In the genomic region with DNA sequence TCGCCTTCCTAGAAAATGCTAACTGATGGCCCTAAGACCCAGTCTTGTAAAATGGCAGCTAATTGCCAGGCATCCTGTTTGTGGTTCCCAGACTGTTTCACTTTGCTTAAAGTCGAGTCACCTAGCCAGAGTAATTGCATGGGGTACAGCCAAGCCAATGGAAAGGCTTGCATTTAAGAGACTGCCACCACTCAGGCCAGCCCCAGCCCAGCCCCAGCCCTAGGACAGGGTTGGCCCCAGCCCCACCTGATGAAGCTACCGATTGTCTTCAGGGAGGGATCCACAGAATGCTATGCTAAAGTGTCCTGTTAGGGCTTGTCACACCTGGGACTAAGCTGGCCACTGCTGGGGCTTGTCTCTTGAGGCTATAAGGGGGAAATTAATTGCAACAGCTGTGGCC, we compare ENCODE assay signal across 22 cellular contexts.
"Had no signal": no experiment of that assay in that cellular context is flagged by ENCODE, and none has a peak within 500 bp of the region (broad histone marks: within the 10 kb centered on the region; RNA-seq: fewer than 3 reads in every experiment).

No MANE protein-coding gene starts in this region.

- H3K27ac ChIP-seq: epithelial cell of prostate, testis, transverse colon, WERI-Rb-1 had no signal

- H3K36me3 Mint-ChIP-seq: memory B cell had no signal

- H3K36me3 ChIP-seq: gastroesophageal sphincter, transverse colon, WERI-Rb-1 had no signal

- ATAC-seq: activated CD4-positive, CD25-positive, alpha-beta regulatory T cell treated with anti-CD3 and anti-CD28 coated beads, Interleukin-2, amount 50 U/mL, for 24 hours; activated CD8-positive, alpha-beta memory T cell treated with anti-CD3 and anti-CD28 coated beads, Interleukin-2, amount 10 ng/mL, durations not matched to agents 7 days and 5 days; activated naive CD8-positive, alpha-beta T cell treated with anti-CD3 and anti-CD28 coated beads, Interleukin-2, amount 50 U/mL, for 24 hours; gastroesophageal sphincter; natural killer cell; right cardiac atrium; stimulated activated naive B cell treated with anti-CD40 and anti-IgM and Interleukin-4, amounts not matched to agents 10 μg/mL and 1 μg/mL and 100 μg/mL, for 72 hours had no signal

- H3K27me3 ChIP-seq: gastroesophageal sphincter, testis, transverse colon had no signal

- DNase-seq: activated CD4-positive, alpha-beta memory T cell treated with anti-CD3 and anti-CD28 coated beads, Interleukin-2, amount 10 ng/mL, durations not matched to agents 7 days and 5 days; activated CD4-positive, alpha-beta T cell treated with anti-CD3 and anti-CD28 coated beads, Interleukin-2, amount 10 ng/mL, durations not matched to agents 24 days and 14 days; activated CD8-positive, alpha-beta memory T cell treated with anti-CD3 and anti-CD28 coated beads, Interleukin-2, amount 10 ng/mL, durations not matched to agents 7 days and 5 days; activated naive CD8-positive, alpha-beta T cell treated with anti-CD3 and anti-CD28 coated beads, Interleukin-2, amount 50 U/mL, for 24 hours; activated T-cell treated with anti-CD3 and anti-CD28 coated beads, Interleukin-2, amount 50 U/mL, for 48 hours; amygdala; central memory CD4-positive, alpha-beta T cell; hippocampal formation; natural killer cell; right cardiac atrium; stimulated activated CD4-positive, alpha-beta T cell treated with anti-CD3 and anti-CD28 coated beads, Interleukin-15, amount 100 ng/mL, for 24 hours; stimulated activated CD4-positive, alpha-beta T cell treated with anti-CD3 and anti-CD28 coated beads, Interleukin-2, amount 100 ng/mL, for 24 hours; stimulated activated naive B cell treated with anti-CD40 and anti-IgM and Interleukin-4, amounts not matched to agents 10 μg/mL and 1 μg/mL and 100 μg/mL, for 72 hours; testis; transverse colon; WERI-Rb-1 had no signal

- H3K4me3 ChIP-seq: gastroesophageal sphincter, testis, transverse colon had no signal

- H3K9me3 ChIP-seq: gastroesophageal sphincter, testis, transverse colon had no signal

- H3K27ac Mint-ChIP-seq: activated CD4-positive, alpha-beta memory T cell treated with anti-CD3 and anti-CD28 coated beads, Interleukin-2, amount 10 ng/mL, durations not matched to agents 7 days and 5 days; activated CD4-positive, alpha-beta T cell treated with anti-CD3 and anti-CD28 coated beads, Interleukin-2, amount 10 ng/mL, durations not matched to agents 24 days and 14 days; activated CD8-positive, alpha-beta memory T cell treated with anti-CD3 and anti-CD28 coated beads, Interleukin-2, amount 10 ng/mL, durations not matched to agents 7 days and 5 days; activated naive CD4-positive, alpha-beta T cell treated with anti-CD3 and anti-CD28 coated beads, Interleukin-2, amount 50 U/mL, for 24 hours; activated naive CD8-positive, alpha-beta T cell treated with anti-CD3 and anti-CD28 coated beads, Interleukin-2, amount 50 U/mL, for 24 hours; activated T-helper 2 cell treated with anti-CD3 and anti-CD28 coated beads, Interferon-gamma antibody, Interleukin-2, Interleukin-4, amounts not matched to agents 10 μg/mL and 5 μg/mL and 100 μg/mL, durations not matched to agents 14 hours and 24 hours and 36 hours; memory B cell; natural killer cell; stimulated activated naive B cell treated with anti-CD40 and anti-IgM and Interleukin-4, amounts not matched to agents 10 μg/mL and 1 μg/mL and 100 μg/mL, for 72 hours had no signal

- H3K4me1 ChIP-seq: testis, transverse colon had no signal

- H3K4me3 Mint-ChIP-seq: activated CD4-positive, alpha-beta memory T cell treated with anti-CD3 and anti-CD28 coated beads, Interleukin-2, amount 10 ng/mL, durations not matched to agents 7 days and 5 days; activated CD4-positive, alpha-beta T cell treated with anti-CD3 and anti-CD28 coated beads, Interleukin-2, amount 10 ng/mL, durations not matched to agents 24 days and 14 days; activated CD8-positive, alpha-beta memory T cell treated with anti-CD3 and anti-CD28 coated beads, Interleukin-2, amount 10 ng/mL, durations not matched to agents 7 days and 5 days; activated naive CD4-positive, alpha-beta T cell treated with anti-CD3 and anti-CD28 coated beads, Interleukin-2, amount 50 U/mL, for 24 hours; activated naive CD8-positive, alpha-beta T cell treated with anti-CD3 and anti-CD28 coated beads, Interleukin-2, amount 50 U/mL, for 24 hours; memory B cell; natural killer cell; stimulated activated naive B cell treated with anti-CD40 and anti-IgM and Interleukin-4, amounts not matched to agents 10 μg/mL and 1 μg/mL and 100 μg/mL, for 72 hours had no signal

- H3K27me3 Mint-ChIP-seq: activated CD4-positive, alpha-beta memory T cell treated with anti-CD3 and anti-CD28 coated beads, Interleukin-2, amount 10 ng/mL, durations not matched to agents 7 days and 5 days; activated CD8-positive, alpha-beta memory T cell treated with anti-CD3 and anti-CD28 coated beads, Interleukin-2, amount 10 ng/mL, durations not matched to agents 7 days and 5 days; activated naive CD4-positive, alpha-beta T cell treated with anti-CD3 and anti-CD28 coated beads, Interleukin-2, amount 50 U/mL, for 24 hours; activated naive CD8-positive, alpha-beta T cell treated with anti-CD3 and anti-CD28 coated beads, Interleukin-2, amount 50 U/mL, for 24 hours had no signal

- H3K9me3 Mint-ChIP-seq: natural killer cell had no signal

- H3K4me1 Mint-ChIP-seq: activated CD8-positive, alpha-beta memory T cell treated with anti-CD3 and anti-CD28 coated beads, Interleukin-2, amount 10 ng/mL, durations not matched to agents 7 days and 5 days had no signal
